8 cellular contexts compared by ENCODE assay signal in the genomic region with DNA sequence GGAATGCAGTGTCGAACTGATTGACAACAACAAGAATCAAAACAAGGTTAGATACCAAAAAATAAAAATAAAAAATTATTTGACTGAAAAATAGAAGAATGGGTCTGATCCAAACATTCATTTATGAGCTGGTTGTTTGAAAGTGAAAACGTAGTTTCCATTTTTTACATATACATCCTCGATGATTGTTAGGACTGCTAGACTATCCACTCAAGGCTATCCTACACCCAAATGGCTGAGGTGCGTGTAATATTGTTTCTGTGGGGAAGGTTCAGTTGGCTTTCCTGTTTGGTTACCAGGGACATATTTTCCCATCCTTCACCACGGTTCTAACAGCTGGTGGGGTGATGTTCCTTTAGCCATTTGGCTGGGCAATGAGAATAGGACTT.
DNase-seq lines count a peak whose midpoint lies in the region; ATAC-seq and TF ChIP-seq lines count a peak whose summit lies in the region.

No MANE protein-coding gene starts in this region.

- intact Hi-C loops in activated B cell treated with CpG ODN at 0.5 μM for 24 hours (cut with micrococcal nuclease) = loop anchor here (1.0 to 5.0 kb wide), 12 partner anchors 12 to 204 kb away; partner anchors contain the start of genes CCT8 and LTN1

- TF ChIP-seq CTCF in GM13976 (IDR thresholded peaks at IDR 0.05; ENCODE audit: borderline replicate concordance, control extremely low read depth, extremely low read depth, insufficient read depth, missing control alignments) (no peak), activated B cell treated with CpG ODN at 0.5 μM for 24 hours (IDR thresholded peaks at IDR 0.05) (no peak), omental fat pad (IDR thresholded peaks at IDR 0.05) (no peak)

- H3K4me3 Mint-ChIP-seq in activated B cell treated with CpG ODN at 0.5 μM for 24 hours (peak overlapping the region; percentile 80), naive B cell (peak overlapping the region; percentile 79 to 91 (median 86))

- H3K36me3 Mint-ChIP-seq in activated B cell treated with CpG ODN at 0.5 μM for 24 hours (ENCODE audit: low read depth) (peaks cover 16% of the 10 kb centered on the region), naive B cell (peaks cover 19 to 25% of the 10 kb centered on the region in 2 donors)

- peak; percentile 22 for ATAC-seq in HG02610 (IDR thresholded peaks at IDR 0.05; ENCODE audit: unreplicated experiment)
- peak; percentile 23 for ATAC-seq in activated B cell treated with CpG ODN at 0.5 μM for 24 hours (ENCODE audit: low read depth)
- peak; percentile 10 to 18 for ATAC-seq in naive B cell (ENCODE audit: low read depth in 2 of 2)
- no peak for ATAC-seq in omental fat pad (ENCODE audit: low FRiP score)

- H3K27me3 Mint-ChIP-seq in activated B cell treated with CpG ODN at 0.5 μM for 24 hours (no peaks in the 10 kb centered on the region), naive B cell (no peaks in the 10 kb centered on the region)

- CTCF ChIA-PET in activated B cell treated with CpG ODN at 0.5 μM for 24 hours (lab: Charles Lee) = interaction anchor here (0.7 to 1.4 kb wide), 6 partner anchors 12 to 103 kb away, joined by 3 read pairs; no protein-coding TSS in a partner anchor

- H3K4me1 Mint-ChIP-seq in activated B cell treated with CpG ODN at 0.5 μM for 24 hours (peaks cover 40% of the 10 kb centered on the region), naive B cell (peaks cover 15 to 28% (median 25%) of the 10 kb centered on the region in 3 donors)

- peak overlapping the region; percentile 97 for H3K27ac Mint-ChIP-seq in activated B cell treated with CpG ODN at 0.5 μM for 24 hours
- peak overlapping the region; percentile 94 to 98 (median 98) for H3K27ac Mint-ChIP-seq in naive B cell

- H3K9me3 Mint-ChIP-seq in activated B cell treated with CpG ODN at 0.5 μM for 24 hours (peaks cover 26% of the 10 kb centered on the region), naive B cell (peaks cover 9 to 48% (median 35%) of the 10 kb centered on the region in 7 donors)

- DNase-seq in GM13976 (ENCODE audit: low spot score) (peak; percentile 21), activated B cell treated with CpG ODN at 0.5 μM for 24 hours (no peak), naive B cell (no peak), SW480 (ENCODE audit: low spot score) (no peak), omental fat pad (ENCODE audit: low spot score) (no peak), NK-92 (lab: John Stamatoyannopoulos, UW; ENCODE audit: unreplicated experiment) (no peak), NCI-H146 (lab: John Stamatoyannopoulos, UW) (no peak)

- POLR2A ChIA-PET in activated B cell treated with CpG ODN at 0.5 μM for 24 hours (lab: Charles Lee) = interaction anchor here (0.6 to 2.2 kb wide), 11 partner anchors 10 to 175 kb away, joined by 3 to 22 read pairs (median 4); partner anchors contain the start of gene BACH1

- in situ Hi-C loops in GM13976 (cut with MboI; ENCODE audit: low sequenced_read_pairs, unreplicated experiment) = no loop called here
